In genomic region chr16:21300309-21301167, GRCh38 we compare ENCODE assay signal across 8 cellular contexts.
DNase-seq lines count a peak whose midpoint lies in the region; ATAC-seq, FAIRE-seq and TF ChIP-seq lines count a peak whose summit lies in the region.

No MANE protein-coding gene starts in this region.

- H3K27ac ChIP-seq in skin epidermis, result peak overlapping the region; percentile 54 to 91 (median 82)

- H3K4me3 Mint-ChIP-seq in central memory CD8-positive, alpha-beta T cell, result peak overlapping the region; percentile 87

- H3K4me1 Mint-ChIP-seq in central memory CD8-positive, alpha-beta T cell, result peaks cover 23% of the 10 kb centered on the region

- H3K27me3 Mint-ChIP-seq in central memory CD8-positive, alpha-beta T cell, result peaks cover 74% of the 10 kb centered on the region

- FAIRE-seq in A204.1 (lab: Jason Lieb, UNC), result peak; percentile 99

- ATAC-seq in HG02870 (IDR thresholded peaks at IDR 0.05; ENCODE audit: unreplicated experiment), result peak; percentile 53
- no peak for ATAC-seq in central memory CD8-positive, alpha-beta T cell (replicated peaks; ENCODE audit: extremely low read depth, poor library complexity, severe bottlenecking)

- in situ Hi-C loops in GM13977 (cut with MboI; ENCODE audit: low pct_unique_long_range_greater_than_20kb, low sequenced_read_pairs, unreplicated experiment), result no loop called here

- peak overlapping the region; percentile 30 for H3K27ac Mint-ChIP-seq in central memory CD8-positive, alpha-beta T cell (ENCODE audit: low read depth)

- H3K36me3 Mint-ChIP-seq in central memory CD8-positive, alpha-beta T cell (ENCODE audit: insufficient read depth), result peaks cover 2% of the 10 kb centered on the region

- H3K9me3 Mint-ChIP-seq in central memory CD8-positive, alpha-beta T cell, result no peaks in the 10 kb centered on the region

- H3K4me3 ChIP-seq in skin epidermis, result peak overlapping the region; percentile 59 to 76 (median 67)

- DNase-seq in GM13977 (ENCODE audit: low spot score), result peak; percentile 85
- peak; percentile 93 for DNase-seq in NCI-H146 (lab: John Stamatoyannopoulos, UW)
- DNase-seq in T follicular helper cell (ENCODE audit: low read depth), result peak; percentile 6
- DNase-seq in central memory CD8-positive, alpha-beta T cell (ENCODE audit: low spot score in 2 of 2), result no peak
- DNase-seq in inferior parietal cortex (ENCODE audit: extremely low spot score), result peak; percentile 97

- TF ChIP-seq CTCF in GM13977 (IDR thresholded peaks at IDR 0.05; ENCODE audit: extremely low read depth, insufficient read depth, missing control alignments), result peak; percentile 84

Comparison
In these comparisons a context has a peak if more than half of its experiments do, and no peak if none do; other contexts are left out.
1. DNase-seq: peak in GM13977 (single experiment), NCI-H146 (single experiment), T follicular helper cell (single experiment) and inferior parietal cortex (single experiment); none in central memory CD8-positive, alpha-beta T cell (0 of 2).